ENCODE assay signal across 12 cellular contexts in the genomic region with DNA sequence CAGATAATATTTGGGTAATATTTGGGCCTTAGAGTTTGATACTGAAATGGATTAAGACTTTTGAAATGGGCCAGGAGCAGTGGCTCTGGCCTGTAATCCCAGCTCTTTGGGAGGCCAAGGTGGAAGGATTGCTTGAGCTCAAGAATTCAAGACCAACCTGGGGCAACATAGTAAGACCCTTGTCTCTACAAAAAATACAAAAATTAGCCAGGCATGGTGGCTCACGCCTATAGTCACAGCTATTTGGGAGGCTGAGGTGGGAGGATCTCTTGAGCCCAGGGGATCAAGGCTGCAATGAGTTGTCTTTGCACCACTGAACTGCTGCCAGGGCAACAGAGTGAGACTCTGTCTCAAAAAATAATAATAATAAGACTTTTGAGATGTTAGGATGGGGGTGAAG. TPM values are rescaled to one million over a fixed set of nuclear protein-coding genes. Genes with fewer than 3 reads are reported as not detected.
A peak's percentile ranks its signal among the peaks of the same experiment; 100 is the strongest.
DNase-seq lines count a peak whose midpoint lies in the region; ATAC-seq and TF ChIP-seq lines count a peak whose summit lies in the region.
"Had no signal": no experiment of that assay in that cellular context is flagged by ENCODE, and none has a peak within 500 bp of the region (broad histone marks: within the 10 kb centered on the region; RNA-seq: fewer than 3 reads in every experiment).

No MANE protein-coding gene starts in this region.

- peaks cover 36% of the 10 kb centered on the region for H3K4me1 Mint-ChIP-seq in activated naive CD4-positive, alpha-beta T cell treated with anti-CD3 and anti-CD28 coated beads, Interleukin-2, amount 10 ng/mL, durations not matched to agents 7 days and 5 days
- peaks cover 14% of the 10 kb centered on the region for H3K4me1 Mint-ChIP-seq in activated T-helper 17 cell treated with anti-CD3 and anti-CD28 coated beads, Interleukin-2, amount 50 U/mL, for 72 hours
- H3K4me1 Mint-ChIP-seq in type B pancreatic cell (ENCODE audit: unreplicated experiment): peaks cover 14% of the 10 kb centered on the region

- H4K5ac ChIP-seq in mesendoderm (ENCODE audit: low read length): peak overlapping the region; percentile 84

- no peak overlapping the region for H2AK5ac ChIP-seq in mesendoderm (ENCODE audit: low read length)

- H3K9ac ChIP-seq in mesendoderm (ENCODE audit: low read length): no peak overlapping the region

- H2BK5ac ChIP-seq in mesendoderm (ENCODE audit: low read length): no peak overlapping the region

- H3K56ac ChIP-seq in mesendoderm (ENCODE audit: low read length): peak overlapping the region; percentile 15

- H3K27me3 ChIP-seq in mesendoderm (ENCODE audit: insufficient read depth, low read length, poor library complexity) (no peaks in the 10 kb centered on the region), thyroid gland (no peaks in the 10 kb centered on the region), aorta (ENCODE audit: control insufficient read depth in 1 of 2, insufficient read depth in 2 of 2, low read length in 1 of 2) (no peaks in the 10 kb centered on the region)

- H3K4me3 ChIP-seq in mesendoderm (ENCODE audit: low read length) (no peak overlapping the region), thyroid gland (replicated peaks in 1 of 3) (no peak overlapping the region), aorta (ENCODE audit: low read length in 2 of 2) (no peak overlapping the region)

- H3K4ac ChIP-seq in mesendoderm (ENCODE audit: low read depth, low read length): peak overlapping the region; percentile 79

- H2BK120ac ChIP-seq in mesendoderm (ENCODE audit: low read depth, low read length): no peak overlapping the region

- no peak overlapping the region for H2BK15ac ChIP-seq in mesendoderm (replicated peaks; ENCODE audit: low read depth)

- TF ChIP-seq CTCF in type B pancreatic cell (conservative IDR thresholded peaks at IDR 0.05) (no peak), thyroid gland (IDR thresholded peaks at IDR 0.05) (no peak)

- H3K27ac ChIP-seq in mesendoderm (ENCODE audit: low read depth, low read length) (no peak overlapping the region), thyroid gland (no peak overlapping the region), aorta (ENCODE audit: low read depth in 1 of 2, low read length in 2 of 2) (no peak overlapping the region)

- intact Hi-C loops in thyroid gland (cut with DNase I) (no loop called here), aorta (cut with DNase I) (no loop called here)

- no peak overlapping the region for H3K4me2 ChIP-seq in mesendoderm (ENCODE audit: low read length)

- no peaks in the 10 kb centered on the region for H3K79me2 ChIP-seq in mesendoderm (ENCODE audit: control insufficient read depth, insufficient read depth, low read length)

- peak overlapping the region; percentile 92 for H3K27ac Mint-ChIP-seq in activated naive CD4-positive, alpha-beta T cell treated with anti-CD3 and anti-CD28 coated beads, Interleukin-2, amount 10 ng/mL, durations not matched to agents 7 days and 5 days
- H3K27ac Mint-ChIP-seq in activated T-helper 17 cell treated with anti-CD3 and anti-CD28 coated beads, Interleukin-2, amount 50 U/mL, for 72 hours: no peak overlapping the region
- H3K27ac Mint-ChIP-seq in type B pancreatic cell: peak overlapping the region; percentile 96

- peaks cover 3% of the 10 kb centered on the region for H3K79me1 ChIP-seq in mesendoderm (ENCODE audit: low read length)

- peak overlapping the region; percentile 81 for H3K4me3 Mint-ChIP-seq in activated naive CD4-positive, alpha-beta T cell treated with anti-CD3 and anti-CD28 coated beads, Interleukin-2, amount 10 ng/mL, durations not matched to agents 7 days and 5 days
- peak overlapping the region; percentile 100 for H3K4me3 Mint-ChIP-seq in activated T-helper 17 cell treated with anti-CD3 and anti-CD28 coated beads, Interleukin-2, amount 50 U/mL, for 72 hours
- peak overlapping the region; percentile 98 for H3K4me3 Mint-ChIP-seq in type B pancreatic cell

- TF ChIP-seq POLR2A in thyroid gland (IDR thresholded peaks at IDR 0.05): no peak

- no peaks in the 10 kb centered on the region for H3K27me3 Mint-ChIP-seq in activated naive CD4-positive, alpha-beta T cell treated with anti-CD3 and anti-CD28 coated beads, Interleukin-2, amount 10 ng/mL, durations not matched to agents 7 days and 5 days
- no peaks in the 10 kb centered on the region for H3K27me3 Mint-ChIP-seq in activated T-helper 17 cell treated with anti-CD3 and anti-CD28 coated beads, Interleukin-2, amount 50 U/mL, for 72 hours
- no peaks in the 10 kb centered on the region for H3K27me3 Mint-ChIP-seq in type B pancreatic cell

- no peaks in the 10 kb centered on the region for H3K9me3 ChIP-seq in thyroid gland
- no peaks in the 10 kb centered on the region for H3K9me3 ChIP-seq in aorta (ENCODE audit: control insufficient read depth, low read length)

- peaks cover 37% of the 10 kb centered on the region for H3K9me3 Mint-ChIP-seq in activated naive CD4-positive, alpha-beta T cell treated with anti-CD3 and anti-CD28 coated beads, Interleukin-2, amount 10 ng/mL, durations not matched to agents 7 days and 5 days
- no peaks in the 10 kb centered on the region for H3K9me3 Mint-ChIP-seq in activated T-helper 17 cell treated with anti-CD3 and anti-CD28 coated beads, Interleukin-2, amount 50 U/mL, for 72 hours
- no peaks in the 10 kb centered on the region for H3K9me3 Mint-ChIP-seq in type B pancreatic cell

- peak overlapping the region; percentile 82 for H3K18ac ChIP-seq in mesendoderm (ENCODE audit: low read length)

- no peak for DNase-seq in activated naive CD4-positive, alpha-beta T cell treated with anti-CD3 and anti-CD28 coated beads, Interleukin-2, amount 10 ng/mL, durations not matched to agents 7 days and 5 days
- no peak for DNase-seq in activated naive CD4-positive, alpha-beta T cell (lab: John Stamatoyannopoulos, UW)
- DNase-seq in mesendoderm (no peak), type B pancreatic cell (ENCODE audit: extremely low spot score, unreplicated experiment) (no peak), thyroid gland (no peak), aorta (no peak)
- no peak for DNase-seq in stimulated activated naive CD4-positive, alpha-beta T cell treated with Interleukin-2 at 50 U/mL for 16 hours (lab: John Stamatoyannopoulos, UW)
- DNase-seq: activated CD4-positive, alpha-beta T cell treated with anti-CD3 and anti-CD28 coated beads for 1 hour; AML-193; kidney; retina had no signal

- H4K8ac ChIP-seq in mesendoderm (ENCODE audit: low read depth, low read length): no peak overlapping the region

- peaks cover 37% of the 10 kb centered on the region for H3K36me3 Mint-ChIP-seq in activated naive CD4-positive, alpha-beta T cell treated with anti-CD3 and anti-CD28 coated beads, Interleukin-2, amount 10 ng/mL, durations not matched to agents 7 days and 5 days
- H3K36me3 Mint-ChIP-seq in activated T-helper 17 cell treated with anti-CD3 and anti-CD28 coated beads, Interleukin-2, amount 50 U/mL, for 72 hours (ENCODE audit: low read depth): peaks cover 42% of the 10 kb centered on the region
- H3K36me3 Mint-ChIP-seq in type B pancreatic cell: peaks cover 28% of the 10 kb centered on the region

- no peak for ATAC-seq in activated T-helper 17 cell treated with anti-CD3 and anti-CD28 coated beads, Interleukin-2, amount 50 U/mL, for 72 hours (replicated peaks)
- no peak for ATAC-seq in aorta (ENCODE audit: low FRiP score)

- no CpG with 5 or more reads among the region's 1 CpG for WGBS in mesendoderm (ENCODE audit: extremely low coverage, insufficient coverage, low lambda C conversion rate)
- 87 to 93% methylated on average over 1 of the region's 1 CpG for WGBS in thyroid gland, 2 donors
- 92 to 95% methylated on average over 1 of the region's 1 CpG for WGBS in aorta, 2 donors

- H3K36me3 ChIP-seq in mesendoderm (ENCODE audit: control insufficient read depth, insufficient read depth, low read length) (peaks cover 3% of the 10 kb centered on the region), thyroid gland (peaks cover 0 to 8% of the 10 kb centered on the region in 2 donors), aorta (ENCODE audit: control insufficient read depth in 1 of 2, insufficient read depth in 2 of 2, low read length in 1 of 2) (peaks cover 0 to 2% of the 10 kb centered on the region in 2 donors)

- CTCF ChIA-PET in activated naive CD4-positive, alpha-beta T cell treated with anti-CD3 and anti-CD28 coated beads, Interleukin-2, amount 10 ng/mL, durations not matched to agents 7 days and 5 days (lab: Charles Lee): interaction anchor here (0.8 kb wide), 1 partner anchor 17 kb away, joined by 3 read pairs; no protein-coding TSS in a partner anchor

- H3K4me1 ChIP-seq in mesendoderm (ENCODE audit: control insufficient read depth, low read depth, low read length): peaks cover 8% of the 10 kb centered on the region
- peaks cover 0 to 3% of the 10 kb centered on the region in 2 donors for H3K4me1 ChIP-seq in thyroid gland
- no peaks in the 10 kb centered on the region for H3K4me1 ChIP-seq in aorta (ENCODE audit: control insufficient read depth in 1 of 2, insufficient read depth in 2 of 2, low read length in 2 of 2)

- H3K23ac ChIP-seq in mesendoderm (ENCODE audit: low read length): no peak overlapping the region

RNA-seq across cellular contexts. Expression of a gene that starts 0.9 kb away (rescaled TPM):
- total RNA-seq in activated T-helper 17 cell treated with anti-CD3 and anti-CD28 coated beads, Interleukin-2, amount 50 U/mL, for 72 hours: 10 to 100 TPM in 1 of 2 donors, 1 to 10 TPM in 1; 8.8 to 15.1 TPM
- 16.9 TPM for polyA plus RNA-seq in mesendoderm (2013, experiment 1 of 2)
- 16.1 TPM for polyA plus RNA-seq in mesendoderm (2013, experiment 2 of 2)
- total RNA-seq in type B pancreatic cell (ENCODE audit: low replicate concordance) (21.6 and 21.8 TPM in 2 replicates), thyroid gland (10 to 100 TPM in 3 of 4 donors, 1 to 10 TPM in 1; 7.2 to 15.9 (median 12.3) TPM), aorta (10 to 100 TPM; 15.4 to 20.3 TPM)
- polyA plus RNA-seq in aorta: 1 to 10 TPM; 1.5 to 4.6 TPM

RNA-seq across cellular contexts. Expression of a gene that starts 17.5 kb away (rescaled TPM):
- 100 to 1,000 TPM; 165 to 201 TPM for total RNA-seq in activated T-helper 17 cell treated with anti-CD3 and anti-CD28 coated beads, Interleukin-2, amount 50 U/mL, for 72 hours
- 144 TPM for polyA plus RNA-seq in mesendoderm (2013, experiment 1 of 2)
- polyA plus RNA-seq in mesendoderm (2013, experiment 2 of 2): 148 TPM
- total RNA-seq in type B pancreatic cell (ENCODE audit: low replicate concordance) (319 and 323 TPM in 2 replicates), thyroid gland (100 to 1,000 TPM; 120 to 272 (median 258) TPM), aorta (100 to 1,000 TPM; 174 to 178 TPM)
- polyA plus RNA-seq in aorta: 10 to 100 TPM; 50.2 to 92.2 TPM

RNA-seq across cellular contexts. Expression of a gene that starts 32.6 kb away (rescaled TPM):
- total RNA-seq in activated T-helper 17 cell treated with anti-CD3 and anti-CD28 coated beads, Interleukin-2, amount 50 U/mL, for 72 hours: 10 to 100 TPM in 1 of 2 donors, 1 to 10 TPM in 1; 5.4 to 11.6 TPM
- polyA plus RNA-seq in mesendoderm (2013, experiment 1 of 2): 15.8 TPM
- 15.8 TPM for polyA plus RNA-seq in mesendoderm (2013, experiment 2 of 2)
- 18.7 and 26.5 TPM in 2 replicates for total RNA-seq in type B pancreatic cell (ENCODE audit: low replicate concordance)
- 10 to 100 TPM; 11.0 to 14.1 (median 13.2) TPM for total RNA-seq in thyroid gland
- total RNA-seq in aorta: 10 to 100 TPM in 1 of 2 donors, 1 to 10 TPM in 1; 8.1 to 11.0 TPM
- polyA plus RNA-seq in aorta: 1 to 10 TPM in 1 of 2 donors, under 1 TPM in 1; 0.88 to 2.1 TPM
